In genomic region chr5:142166754-142167153, GRCh38 we compare ENCODE assay signal across 21 cellular contexts.
"Had no signal": no experiment of that assay in that cellular context is flagged by ENCODE, and none has a peak within 500 bp of the region (broad histone marks: within the 10 kb centered on the region; RNA-seq: fewer than 3 reads in every experiment).

No MANE protein-coding gene starts in this region.

- H3K27me3 ChIP-seq: MG63, Peyer's patch had no signal

- H3K9me3 ChIP-seq: MG63, Peyer's patch had no signal

- H3K36me3 Mint-ChIP-seq: activated naive CD4-positive, alpha-beta T cell treated with anti-CD3 and anti-CD28 coated beads, Interleukin-2, amount 50 U/mL, for 24 hours; brain; WTC11 had no signal

- DNase-seq: activated CD4-positive, alpha-beta T cell treated with anti-CD3 and anti-CD28 coated beads for 48 hours; activated CD4-positive, alpha-beta T cell treated with anti-CD3 and anti-CD28 coated beads, Interleukin-2, amount 50 U/mL, for 4 hours; activated CD4-positive, CD25-positive, alpha-beta regulatory T cell treated with anti-CD3 and anti-CD28 coated beads, Interleukin-2, amount 50 U/mL, for 72 hours; activated CD8-positive, alpha-beta memory T cell treated with anti-CD3 and anti-CD28 coated beads, Interleukin-2, amount 50 U/mL, for 48 hours; activated CD8-positive, alpha-beta T cell treated with anti-CD3 and anti-CD28 coated beads, Interleukin-2, amount 10 ng/mL, durations not matched to agents 7 days and 5 days; activated naive CD4-positive, alpha-beta T cell; activated T-cell treated with anti-CD3 and anti-CD28 coated beads, Interleukin-2, amount 50 U/mL, for 1 hour; MG63; MV-4-11; NCI-H1417 treated with DMSO at 0.1 percent for 48 hours; NCI-H1694; NCI-H2029 treated with DMSO at 0.1 percent for 48 hours; NCI-H510A treated with DMSO at 0.1 percent for 48 hours; NK-92 treated with Interleukin-12 subunit alpha and Interleukin-12 subunit beta, amount 100 ng/mL, for 24 hours; Peyer's patch; SHP77 treated with DMSO at 0.1 percent for 48 hours had no signal

- H3K27me3 Mint-ChIP-seq: activated naive CD4-positive, alpha-beta T cell treated with anti-CD3 and anti-CD28 coated beads, Interleukin-2, amount 50 U/mL, for 24 hours had no signal

- H3K27ac ChIP-seq: Peyer's patch, RWPE1 had no signal

- H3K4me3 Mint-ChIP-seq: activated CD8-positive, alpha-beta T cell treated with anti-CD3 and anti-CD28 coated beads, Interleukin-2, amount 10 ng/mL, durations not matched to agents 7 days and 5 days; activated naive CD4-positive, alpha-beta T cell treated with anti-CD3 and anti-CD28 coated beads, Interleukin-2, amount 50 U/mL, for 24 hours; brain; T-helper 1 cell treated with Interleukin-12 subunit alpha and Interleukin-12 subunit beta and Interleukin-4 antibody, amounts not matched to agents 30 μg/mL and 1 μg/mL, for 36 hours; WTC11 had no signal

- H3K4me1 ChIP-seq: Peyer's patch had no signal

- H3K4me3 ChIP-seq: MG63, Peyer's patch had no signal

- H3K9me3 Mint-ChIP-seq: activated naive CD4-positive, alpha-beta T cell treated with anti-CD3 and anti-CD28 coated beads, Interleukin-2, amount 50 U/mL, for 24 hours; T-helper 1 cell treated with Interleukin-12 subunit alpha and Interleukin-12 subunit beta and Interleukin-4 antibody, amounts not matched to agents 30 μg/mL and 1 μg/mL, for 36 hours; WTC11 had no signal

- ATAC-seq: activated CD8-positive, alpha-beta T cell treated with anti-CD3 and anti-CD28 coated beads, Interleukin-2, amount 10 ng/mL, durations not matched to agents 7 days and 5 days had no signal

- H3K36me3 ChIP-seq: MG63, Peyer's patch had no signal

- H3K27ac Mint-ChIP-seq: activated CD8-positive, alpha-beta T cell treated with anti-CD3 and anti-CD28 coated beads, Interleukin-2, amount 10 ng/mL, durations not matched to agents 7 days and 5 days; activated naive CD4-positive, alpha-beta T cell treated with anti-CD3 and anti-CD28 coated beads, Interleukin-2, amount 50 U/mL, for 24 hours; brain; T-helper 1 cell treated with Interleukin-12 subunit alpha and Interleukin-12 subunit beta and Interleukin-4 antibody, amounts not matched to agents 30 μg/mL and 1 μg/mL, for 36 hours; WTC11 had no signal
